Comparison of ENCODE assay signal across 9 cellular contexts in genomic region chr15:60760646-60761504, GRCh38.
DNase-seq lines count a peak whose midpoint lies in the region; ATAC-seq and TF ChIP-seq lines count a peak whose summit lies in the region.
"Had no signal": no experiment of that assay in that cellular context is flagged by ENCODE, and none has a peak within 500 bp of the region (broad histone marks: within the 10 kb centered on the region; RNA-seq: fewer than 3 reads in every experiment).

No MANE protein-coding gene starts in this region.

- ATAC-seq in activated T-cell treated with anti-CD3 and anti-CD28 coated beads, Interleukin-2, amount 50 U/mL, for 4 hours: peak; percentile 95
- ATAC-seq in foreskin keratinocyte: peak; percentile 92

- peaks cover 29% of the 10 kb centered on the region for H3K4me1 Mint-ChIP-seq in activated T-cell treated with anti-CD3 and anti-CD28 coated beads, Interleukin-2, amount 50 U/mL, for 4 hours (ENCODE audit: low read depth)
- H3K4me1 Mint-ChIP-seq in H9: peaks cover 22 to 29% of the 10 kb centered on the region in 2 experiments

- no peak overlapping the region for H3K27ac Mint-ChIP-seq in H9

- no peaks in the 10 kb centered on the region for H3K23me2 ChIP-seq in H9 (ENCODE audit: insufficient read length, low read depth, low read length, poor library complexity, severe bottlenecking)

- peaks cover 22% of the 10 kb centered on the region for H3K4me1 ChIP-seq in foreskin keratinocyte
- peaks cover 38% of the 10 kb centered on the region for H3K4me1 ChIP-seq in SJCRH30
- H3K4me1 ChIP-seq in H9 (ENCODE audit: insufficient read depth, low read length): no peaks in the 10 kb centered on the region

- no peak overlapping the region for H4K91ac ChIP-seq in H9 (ENCODE audit: insufficient read length, low read depth, low read length)

- no peak for TF ChIP-seq CTCF in foreskin keratinocyte (conservative IDR thresholded peaks at IDR 0.05)
- TF ChIP-seq CTCF in H9 (conservative IDR thresholded peaks at IDR 0.05): no peak

- H3K36me3 ChIP-seq in SJCRH30: no peaks in the 10 kb centered on the region

- H3K9me3 Mint-ChIP-seq in activated T-cell treated with anti-CD3 and anti-CD28 coated beads, Interleukin-2, amount 50 U/mL, for 4 hours: no peaks in the 10 kb centered on the region
- H3K9me3 Mint-ChIP-seq in H9: no peaks in the 10 kb centered on the region

- no peaks in the 10 kb centered on the region for H4K20me1 ChIP-seq in H9 (ENCODE audit: control insufficient read depth, insufficient read depth, insufficient read length)

- H3K9ac ChIP-seq in H9 (ENCODE audit: extremely low read depth, insufficient read length, low read length): no peak overlapping the region

- no peak overlapping the region for H4K5ac ChIP-seq in H9 (ENCODE audit: insufficient read length, low read depth, low read length)

- H3K27me3 Mint-ChIP-seq in activated T-cell treated with anti-CD3 and anti-CD28 coated beads, Interleukin-2, amount 50 U/mL, for 4 hours (ENCODE audit: low read depth): no peaks in the 10 kb centered on the region
- peaks cover 16% of the 10 kb centered on the region for H3K27me3 Mint-ChIP-seq in H9 (ENCODE audit: low read depth)

- H2BK15ac ChIP-seq in H9 (ENCODE audit: low read depth, low read length): no peak overlapping the region

- H3K18ac ChIP-seq in H9 (ENCODE audit: insufficient read length, low read depth, low read length): no peak overlapping the region

- no peak overlapping the region for H3K4ac ChIP-seq in H9 (ENCODE audit: low read depth, low read length)

- WGBS in H9 (ENCODE audit: extremely low coverage, insufficient read length, low lambda C conversion rate): no CpG with 5 or more reads among the region's 9 CpGs

- H2AFZ ChIP-seq in H9 (ENCODE audit: low read length): no peak overlapping the region

- H3K27me3 ChIP-seq in foreskin keratinocyte: no peaks in the 10 kb centered on the region
- no peaks in the 10 kb centered on the region for H3K27me3 ChIP-seq in SJCRH30
- no peaks in the 10 kb centered on the region for H3K27me3 ChIP-seq in H9 (ENCODE audit: insufficient read depth, low read length)

- no peak overlapping the region for H3K4me3 ChIP-seq in SJCRH30

- no peak overlapping the region for H2BK120ac ChIP-seq in H9 (ENCODE audit: low read depth, low read length, poor library complexity, severe bottlenecking)

- no peak overlapping the region for H3K23ac ChIP-seq in H9 (ENCODE audit: insufficient read length, low read depth, low read length)

- H3K79me2 ChIP-seq in H9 (ENCODE audit: insufficient read depth, low read length): no peaks in the 10 kb centered on the region

- H3K4me3 Mint-ChIP-seq in activated T-cell treated with anti-CD3 and anti-CD28 coated beads, Interleukin-2, amount 50 U/mL, for 4 hours: no peak overlapping the region
- H3K4me3 Mint-ChIP-seq in H9: no peak overlapping the region

- H2AK5ac ChIP-seq in H9 (ENCODE audit: insufficient read length, low read length): no peak overlapping the region

- H3K56ac ChIP-seq in H9 (ENCODE audit: insufficient read length, low read depth, low read length): no peak overlapping the region

- no peak overlapping the region for H2BK5ac ChIP-seq in H9 (ENCODE audit: insufficient read length, low read length)

- H3K27ac ChIP-seq in foreskin keratinocyte: no peak overlapping the region
- no peak overlapping the region for H3K27ac ChIP-seq in SJCRH30
- H3K27ac ChIP-seq in H9 (ENCODE audit: insufficient read length, low read depth, low read length): no peak overlapping the region

- no peak overlapping the region for H2BK12ac ChIP-seq in H9 (ENCODE audit: insufficient read length, low read depth, low read length)

- H3K9me3 ChIP-seq in SJCRH30 (replicated peaks) (no peaks in the 10 kb centered on the region), H9 (ENCODE audit: control insufficient read depth, low read depth, low read length) (no peaks in the 10 kb centered on the region)

- H3K4me2 ChIP-seq in H9 (ENCODE audit: insufficient read depth, insufficient read length, low read length): no peak overlapping the region

- H4K8ac ChIP-seq in H9 (replicated peaks; ENCODE audit: insufficient read length, low read depth, low read length): no peak overlapping the region

- H3K79me1 ChIP-seq in H9 (ENCODE audit: insufficient read depth, low read depth, low read length, poor library complexity, severe bottlenecking): no peaks in the 10 kb centered on the region

- peaks cover under 1% of the 10 kb centered on the region for H3K36me3 Mint-ChIP-seq in activated T-cell treated with anti-CD3 and anti-CD28 coated beads, Interleukin-2, amount 50 U/mL, for 4 hours (ENCODE audit: insufficient read depth)
- H3K36me3 Mint-ChIP-seq in H9 (ENCODE audit: insufficient read depth in 1 of 3, low read depth in 3 of 3): no peaks in the 10 kb centered on the region

- peak; percentile 16 for DNase-seq in AG08395 (ENCODE audit: low spot score)
- peak; percentile 29 for DNase-seq in H4 (ENCODE audit: low spot score)
- DNase-seq in activated T-cell treated with anti-CD3 and anti-CD28 coated beads, Interleukin-2, amount 50 U/mL, for 4 hours: no peak
- peak; percentile 59 to 85 for DNase-seq in foreskin keratinocyte
- DNase-seq in NCI-H187 treated with DMSO at 0.1 percent for 48 hours (lab: John Stamatoyannopoulos, UW): no peak
- no peak for DNase-seq in NCI-H446 (lab: John Stamatoyannopoulos, UW)
- DNase-seq in SJCRH30: no peak
- DNase-seq in H9: no peak
- DNase-seq: NCI-H146 had no signal

- H2BK20ac ChIP-seq in H9 (ENCODE audit: low read depth, low read length, poor library complexity, severe bottlenecking): no peak overlapping the region

- no peak overlapping the region for H3K14ac ChIP-seq in H9 (ENCODE audit: insufficient read depth, low read length)

- H3T11ph ChIP-seq in H9 (ENCODE audit: low read length): no peak overlapping the region

Comparison
In these comparisons a context has a peak if more than half of its experiments do, and no peak if none do; other contexts are left out.
1. DNase-seq: peak in AG08395 (single experiment), H4 (single experiment) and foreskin keratinocyte (2 of 2); none in activated T-cell treated with anti-CD3 and anti-CD28 coated beads, Interleukin-2, amount 50 U/mL, for 4 hours (single experiment), NCI-H187 treated with DMSO at 0.1 percent for 48 hours (single experiment), NCI-H446 (0 of 2), SJCRH30 (0 of 2) and H9 (single experiment).